ENCODE assay signal across 2 cellular contexts in the genomic region with DNA sequence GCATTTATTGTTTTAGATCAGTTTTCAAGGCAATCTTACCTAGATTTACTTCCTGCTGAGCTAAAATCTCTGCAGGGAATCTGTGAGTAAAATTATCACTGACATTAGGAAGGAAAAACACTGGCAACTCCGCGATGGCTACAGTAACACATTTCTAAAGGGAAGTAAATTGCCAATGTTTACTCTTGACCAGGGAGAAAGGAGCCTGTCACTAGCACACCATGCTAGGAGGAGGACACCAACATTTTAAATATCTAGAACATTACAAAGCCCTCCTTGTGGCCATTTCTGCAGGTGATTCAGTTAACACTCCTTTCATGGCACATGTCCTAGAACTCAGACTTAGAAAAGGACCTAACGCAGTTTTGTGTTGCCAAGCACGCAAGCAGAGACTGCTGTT.
TF ChIP-seq lines count a peak whose summit lies in the region.

No MANE protein-coding gene starts in this region.

TF ChIP-seq in IMR-90, 13 proteins besides CTCF, POLR2A, EP300 and RAD21:
- no peak for TF ChIP-seq SMC3 (IDR thresholded peaks at IDR 0.05; ENCODE audit: low read depth, low read length)
- TF ChIP-seq CHD1 (IDR thresholded peaks at IDR 0.05; ENCODE audit: low read depth, low read length), result no peak
- no peak for TF ChIP-seq CEBPB (IDR thresholded peaks at IDR 0.05; ENCODE audit: low read depth, low read length)
- TF ChIP-seq RCOR1 (IDR thresholded peaks at IDR 0.05; ENCODE audit: insufficient replicate concordance, low read length), result no peak
- no peak for TF ChIP-seq MXI1 (IDR thresholded peaks at IDR 0.05; ENCODE audit: borderline replicate concordance, low read depth, low read length)
- TF ChIP-seq RFX5 (IDR thresholded peaks at IDR 0.05; ENCODE audit: low read depth, low read length), result no peak
- no peak for TF ChIP-seq MAZ (IDR thresholded peaks at IDR 0.05; ENCODE audit: borderline replicate concordance, low read depth, low read length)
- TF ChIP-seq BHLHE40 (IDR thresholded peaks at IDR 0.05; ENCODE audit: low read depth, low read length), result no peak
- TF ChIP-seq, protein P1, sequence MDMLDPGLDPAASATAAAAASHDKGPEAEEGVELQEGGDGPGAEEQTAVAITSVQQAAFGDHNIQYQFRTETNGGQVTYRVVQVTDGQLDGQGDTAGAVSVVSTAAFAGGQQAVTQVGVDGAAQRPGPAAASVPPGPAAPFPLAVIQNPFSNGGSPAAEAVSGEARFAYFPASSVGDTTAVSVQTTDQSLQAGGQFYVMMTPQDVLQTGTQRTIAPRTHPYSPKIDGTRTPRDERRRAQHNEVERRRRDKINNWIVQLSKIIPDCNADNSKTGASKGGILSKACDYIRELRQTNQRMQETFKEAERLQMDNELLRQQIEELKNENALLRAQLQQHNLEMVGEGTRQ (IDR thresholded peaks at IDR 0.05; ENCODE audit: low read depth, low read length), result no peak
- TF ChIP-seq NFE2L2 (IDR thresholded peaks at IDR 0.05; ENCODE audit: low read depth, low read length), result no peak
- TF ChIP-seq ELK1 (IDR thresholded peaks at IDR 0.05; ENCODE audit: borderline replicate concordance, low read depth, low read length), result no peak
- no peak for TF ChIP-seq MAFK (IDR thresholded peaks at IDR 0.05; ENCODE audit: low read depth, low read length)
- no peak for TF ChIP-seq FOS (IDR thresholded peaks at IDR 0.05; ENCODE audit: low read depth, low read length)

TF ChIP-seq in neural cell, 6 proteins besides CTCF, POLR2A, EP300 and RAD21 (continued from another document):
- TF ChIP-seq REST (IDR thresholded peaks at IDR 0.05; ENCODE audit: borderline replicate concordance), result peak; percentile 32
